Comparison of ENCODE assay signal across 31 cellular contexts in the genomic region with DNA sequence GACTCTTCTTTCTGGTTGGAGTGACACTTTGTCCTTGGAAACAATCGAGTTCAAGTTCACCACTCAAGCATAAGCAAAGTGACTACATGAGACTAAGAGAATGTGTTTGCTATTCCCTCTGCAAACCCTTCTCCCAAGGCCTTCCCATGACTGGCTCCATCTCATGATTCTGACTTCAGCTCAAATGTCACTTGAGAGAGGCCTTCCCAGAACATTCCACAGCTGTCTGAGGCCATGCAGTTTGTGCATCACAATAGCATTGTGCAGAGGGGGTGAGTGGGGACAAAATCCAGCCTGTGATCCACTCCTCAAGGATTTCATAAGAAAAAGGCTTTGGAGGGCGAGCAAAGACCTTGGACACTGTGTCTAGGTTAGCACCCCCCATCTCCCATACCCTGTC. TPM values are rescaled to one million over a fixed set of nuclear protein-coding genes. Genes with fewer than 3 reads are reported as not detected.
"Had no signal": no experiment of that assay in that cellular context is flagged by ENCODE, and none has a peak within 500 bp of the region (broad histone marks: within the 10 kb centered on the region; RNA-seq: fewer than 3 reads in every experiment).

No MANE protein-coding gene starts in this region.

- ATAC-seq: heart left ventricle; left colon; naive thymus-derived CD4-positive, alpha-beta T cell; natural killer cell treated with Interleukin-12 subunit alpha and Interleukin-12 subunit beta and Interleukin-15 and Interleukin-18, amount 100 ng/mL, for 72 hours; right cardiac atrium; sciatic nerve; stimulated activated naive B cell treated with anti-CD40 and anti-IgM and Interleukin-4, amounts not matched to agents 10 μg/mL and 1 μg/mL and 100 μg/mL, for 72 hours; stimulated activated naive CD8-positive, alpha-beta T cell treated with anti-CD3 and anti-CD28 coated beads, Interleukin-15, Interleukin-2, amounts not matched to agents 100 U/mL and 50 U/mL, for 24 hours had no signal

- H3K4me1 ChIP-seq: prostate gland, thyroid gland had no signal

- H3K4me3 ChIP-seq: heart left ventricle, left ventricle myocardium inferior, lung, pancreas, prostate gland, smooth muscle cell, stomach, testis, thyroid gland, transverse colon, upper lobe of left lung had no signal

- H3K9me3 ChIP-seq: heart left ventricle, left ventricle myocardium inferior, pancreas, prostate gland, stomach, testis, thyroid gland, transverse colon, upper lobe of left lung had no signal

- DNase-seq: heart left ventricle; hypothalamus; immature natural killer cell; kidney; left colon; left ventricle myocardium inferior; mesendoderm; naive thymus-derived CD4-positive, alpha-beta T cell; nucleus accumbens; pancreas; posterior cingulate gyrus; retina; right cardiac atrium; stimulated activated CD4-positive, alpha-beta T cell treated with anti-CD3 and anti-CD28 coated beads, Interleukin-1b, Interleukin-23, amount 100 ng/mL, for 48 hours; stimulated activated CD4-positive, alpha-beta T cell treated with anti-CD3 and anti-CD28 coated beads, Interleukin-2, amount 100 ng/mL, for 48 hours; stimulated activated CD4-positive, alpha-beta T cell treated with anti-CD3 and anti-CD28 coated beads, Interleukin-4, amount 100 ng/mL, for 4 hours; stimulated activated CD8-positive, alpha-beta memory T cell treated with anti-CD3 and anti-CD28 coated beads, Interleukin-4, amount 100 ng/mL, for 48 hours; stimulated activated naive B cell treated with anti-CD40 and anti-IgM and Interleukin-4, amounts not matched to agents 10 μg/mL and 1 μg/mL and 100 μg/mL, for 72 hours; stimulated activated naive CD8-positive, alpha-beta T cell treated with anti-CD3 and anti-CD28 coated beads, Interleukin-15, Interleukin-2, amounts not matched to agents 100 U/mL and 50 U/mL, for 24 hours; stomach; testis; thyroid gland; transverse colon; upper lobe of left lung had no signal

- H3K27ac ChIP-seq: heart left ventricle, left ventricle myocardium inferior, pancreas, prostate gland, stomach, testis, thyroid gland, transverse colon, upper lobe of left lung had no signal

- H3K36me3 ChIP-seq: heart left ventricle, left ventricle myocardium inferior, pancreas, prostate gland, stomach, thyroid gland, transverse colon, upper lobe of left lung had no signal

- H3K4me2 ChIP-seq: smooth muscle cell had no signal

- H3K36me3 Mint-ChIP-seq: immature natural killer cell; mesothelial cell of epicardium; naive thymus-derived CD4-positive, alpha-beta T cell; natural killer cell treated with Interleukin-12 subunit alpha and Interleukin-12 subunit beta and Interleukin-15 and Interleukin-18, amount 100 ng/mL, for 72 hours; stimulated activated naive B cell treated with anti-CD40 and anti-IgM and Interleukin-4, amounts not matched to agents 10 μg/mL and 1 μg/mL and 100 μg/mL, for 72 hours had no signal

- H3K4me1 Mint-ChIP-seq: immature natural killer cell; stimulated activated naive B cell treated with anti-CD40 and anti-IgM and Interleukin-4, amounts not matched to agents 10 μg/mL and 1 μg/mL and 100 μg/mL, for 72 hours had no signal

- H3K9me3 Mint-ChIP-seq: immature natural killer cell; mesothelial cell of epicardium; natural killer cell treated with Interleukin-12 subunit alpha and Interleukin-12 subunit beta and Interleukin-15 and Interleukin-18, amount 100 ng/mL, for 72 hours; neural crest cell; stimulated activated naive B cell treated with anti-CD40 and anti-IgM and Interleukin-4, amounts not matched to agents 10 μg/mL and 1 μg/mL and 100 μg/mL, for 72 hours had no signal

- H3K4me3 Mint-ChIP-seq: immature natural killer cell; mesothelial cell of epicardium; naive thymus-derived CD4-positive, alpha-beta T cell; natural killer cell treated with Interleukin-12 subunit alpha and Interleukin-12 subunit beta and Interleukin-15 and Interleukin-18, amount 100 ng/mL, for 72 hours; neural crest cell; stimulated activated naive B cell treated with anti-CD40 and anti-IgM and Interleukin-4, amounts not matched to agents 10 μg/mL and 1 μg/mL and 100 μg/mL, for 72 hours had no signal

- H3K27me3 ChIP-seq: heart left ventricle, pancreas, stomach, testis, thyroid gland, transverse colon, upper lobe of left lung had no signal

- H3K27ac Mint-ChIP-seq: immature natural killer cell; mesothelial cell of epicardium; naive thymus-derived CD4-positive, alpha-beta T cell; natural killer cell treated with Interleukin-12 subunit alpha and Interleukin-12 subunit beta and Interleukin-15 and Interleukin-18, amount 100 ng/mL, for 72 hours; stimulated activated naive B cell treated with anti-CD40 and anti-IgM and Interleukin-4, amounts not matched to agents 10 μg/mL and 1 μg/mL and 100 μg/mL, for 72 hours had no signal

RNA-seq across cellular contexts. Expression of gene LRMDA, which starts 6.9 kb away (rescaled TPM):
- polyA plus RNA-seq: naive thymus-derived CD4-positive, alpha-beta T cell had no signal

RNA-seq across cellular contexts. Expression of gene ZNF503, which starts 23.0 kb away (rescaled TPM):
- polyA plus RNA-seq: naive thymus-derived CD4-positive, alpha-beta T cell had no signal
